ENCODE assay signal across 8 cellular contexts in genomic region chr1:234600418-234601216, GRCh38. TPM values are rescaled to one million over a fixed set of nuclear protein-coding genes. Genes with fewer than 3 reads are reported as not detected.
A peak's percentile ranks its signal among the peaks of the same experiment; 100 is the strongest.
DNase-seq lines count a peak whose midpoint lies in the region; ATAC-seq and TF ChIP-seq lines count a peak whose summit lies in the region.

No MANE protein-coding gene starts in this region.

- CTCF ChIA-PET in activated naive CD4-positive, alpha-beta T cell treated with anti-CD3 and anti-CD28 coated beads for 36 hours (lab: Charles Lee), result interaction anchor here (0.6 to 2.7 kb wide), 14 partner anchors 8 to 493 kb away, joined by 3 to 11 read pairs (median 4); no protein-coding TSS in a partner anchor

- H3K27ac ChIP-seq in KMS-11 (peak overlapping the region; percentile 95), heart right ventricle (peak overlapping the region; percentile 91 to 100 (median 99)), psoas muscle (peak overlapping the region; percentile 99)

- H3K4me2 ChIP-seq in KMS-11, result peak overlapping the region; percentile 92

- peaks cover 45% of the 10 kb centered on the region for H3K79me2 ChIP-seq in KMS-11 (ENCODE audit: insufficient read depth, low read depth)

- no peaks in the 10 kb centered on the region for H3K27me3 ChIP-seq in KMS-11 (ENCODE audit: insufficient read depth, low read depth)
- H3K27me3 ChIP-seq in heart right ventricle, result no peaks in the 10 kb centered on the region
- no peaks in the 10 kb centered on the region for H3K27me3 ChIP-seq in psoas muscle (ENCODE audit: insufficient read depth in 3 of 3, low read length in 2 of 3)

- peaks cover 52% of the 10 kb centered on the region for H3K4me1 Mint-ChIP-seq in activated naive CD4-positive, alpha-beta T cell treated with anti-CD3 and anti-CD28 coated beads for 36 hours (ENCODE audit: low read depth)
- peaks cover 64% of the 10 kb centered on the region for H3K4me1 Mint-ChIP-seq in activated T-cell treated with anti-CD3 and anti-CD28 coated beads, Interleukin-2, amount 50 U/mL, for 72 hours (ENCODE audit: low read depth)

- intact Hi-C loops in activated naive CD4-positive, alpha-beta T cell treated with anti-CD3 and anti-CD28 coated beads for 36 hours (cut with micrococcal nuclease), result loop anchor here (1.0 to 10.0 kb wide), 7 partner anchors 56 to 410 kb away; partner anchors contain the start of gene COA6
- intact Hi-C loops in heart right ventricle (cut with DNase I) (loop anchor here in 8 of 10 donors (2.0 to 10.0 kb wide), 8 partner anchors 66 to 384 kb away; no protein-coding TSS in a partner anchor), psoas muscle (cut with DNase I) (loop anchor here in 1 of 2 donors (10.0 kb wide), 1 partner anchor 374 kb away; no protein-coding TSS in a partner anchor)

- H3K4me1 ChIP-seq in KMS-11 (ENCODE audit: low read depth, poor library complexity, severe bottlenecking), result peaks cover 78% of the 10 kb centered on the region
- peaks cover 3 to 72% (median 54%) of the 10 kb centered on the region in 9 donors for H3K4me1 ChIP-seq in heart right ventricle
- peaks cover 50% of the 10 kb centered on the region for H3K4me1 ChIP-seq in psoas muscle

- WGBS in heart right ventricle, 2 donors, result 6 to 8% methylated on average over 11 of the region's 11 CpGs
- 3 to 6% (median 3%) methylated on average over 11 of the region's 11 CpGs for WGBS in psoas muscle, 3 donors

- H3K27me3 Mint-ChIP-seq in activated naive CD4-positive, alpha-beta T cell treated with anti-CD3 and anti-CD28 coated beads for 36 hours (ENCODE audit: low read depth), result no peaks in the 10 kb centered on the region
- H3K27me3 Mint-ChIP-seq in activated T-cell treated with anti-CD3 and anti-CD28 coated beads, Interleukin-2, amount 50 U/mL, for 72 hours (ENCODE audit: low read depth), result no peaks in the 10 kb centered on the region

- H3K4me3 ChIP-seq in KMS-11 (IDR thresholded peaks at IDR 0.05; ENCODE audit: insufficient read depth, low read depth, low read length) (no peak overlapping the region), heart right ventricle (peak overlapping the region in 9 of 10 donors; percentile 18 to 95 (median 51)), psoas muscle (peak overlapping the region; percentile 67)

- H3K36me3 ChIP-seq in KMS-11 (ENCODE audit: insufficient read depth) (no peaks in the 10 kb centered on the region; the same call in 1 of the 2 replicates), heart right ventricle (peaks cover 0 to 31% (median 4%) of the 10 kb centered on the region in 9 donors), psoas muscle (ENCODE audit: insufficient read depth in 1 of 2, low read depth in 1 of 2) (no peaks in the 10 kb centered on the region)

- H3K36me3 Mint-ChIP-seq in activated naive CD4-positive, alpha-beta T cell treated with anti-CD3 and anti-CD28 coated beads for 36 hours (ENCODE audit: low read depth), result peaks cover 23% of the 10 kb centered on the region
- peaks cover 20 to 31% of the 10 kb centered on the region in 2 donors for H3K36me3 Mint-ChIP-seq in activated T-cell treated with anti-CD3 and anti-CD28 coated beads, Interleukin-2, amount 50 U/mL, for 72 hours (ENCODE audit: insufficient read depth in 2 of 2)

- peak overlapping the region; percentile 12; the same call in 1 of the 2 replicates for H2AFZ ChIP-seq in KMS-11 (ENCODE audit: low read depth)

- H3K4me3 Mint-ChIP-seq in activated naive CD4-positive, alpha-beta T cell treated with anti-CD3 and anti-CD28 coated beads for 36 hours, result peak overlapping the region; percentile 72
- peak overlapping the region; percentile 85 to 97 for H3K4me3 Mint-ChIP-seq in activated T-cell treated with anti-CD3 and anti-CD28 coated beads, Interleukin-2, amount 50 U/mL, for 72 hours

- no peaks in the 10 kb centered on the region for H3K9me3 Mint-ChIP-seq in activated naive CD4-positive, alpha-beta T cell treated with anti-CD3 and anti-CD28 coated beads for 36 hours
- peaks cover 0 to 2% of the 10 kb centered on the region in 2 donors for H3K9me3 Mint-ChIP-seq in activated T-cell treated with anti-CD3 and anti-CD28 coated beads, Interleukin-2, amount 50 U/mL, for 72 hours

- peak overlapping the region; percentile 79 for H3K9ac ChIP-seq in KMS-11

- ATAC-seq in activated T-cell treated with anti-CD3 and anti-CD28 coated beads, Interleukin-2, amount 50 U/mL, for 72 hours (replicated peaks in 1 of 2), result peak; percentile 30 to 42
- ATAC-seq in heart right ventricle, result peak in 3 of 8 donors; percentile 13 to 38 (median 37)
- no peak for ATAC-seq in psoas muscle

- peak overlapping the region; percentile 99 for H3K27ac Mint-ChIP-seq in activated naive CD4-positive, alpha-beta T cell treated with anti-CD3 and anti-CD28 coated beads for 36 hours
- peak overlapping the region; percentile 79 for H3K27ac Mint-ChIP-seq in activated T-cell treated with anti-CD3 and anti-CD28 coated beads, Interleukin-2, amount 50 U/mL, for 72 hours

- H4K20me1 ChIP-seq in KMS-11 (ENCODE audit: insufficient read depth), result peaks cover 13% of the 10 kb centered on the region

- no peak for DNase-seq in activated naive CD4-positive, alpha-beta T cell treated with anti-CD3 and anti-CD28 coated beads for 36 hours
- DNase-seq in activated naive CD4-positive, alpha-beta T cell treated with Interleukin-2 at 50 U/mL for 16 hours, result no peak
- DNase-seq in activated T-cell treated with anti-CD3 and anti-CD28 coated beads, Interleukin-2, amount 50 U/mL, for 72 hours, result peak in 1 of 2 donors; percentile 20
- DNase-seq in heart right ventricle, result peak; percentile 37 to 51
- no peak for DNase-seq in psoas muscle
- DNase-seq in dedifferentiated amniotic fluid mesenchymal stem cell (ENCODE audit: extremely low spot score), result no peak
- DNase-seq in activated gamma-delta T cell treated with Interleukin-2 at 50 U/mL for 16 hours, result no peak

- H3K9me3 ChIP-seq in heart right ventricle (no peaks in the 10 kb centered on the region), psoas muscle (no peaks in the 10 kb centered on the region)

- TF ChIP-seq CTCF in KMS-11 (conservative IDR thresholded peaks at IDR 0.05; ENCODE audit: low read depth, low read length), result no peak
- no peak for TF ChIP-seq CTCF in heart right ventricle (IDR thresholded peaks at IDR 0.05)
- no peak for TF ChIP-seq CTCF in psoas muscle (IDR thresholded peaks at IDR 0.05)

RNA-seq across cellular contexts. Expression of gene IRF2BP2, which starts 9.4 kb away (rescaled TPM):
- 100 to 1,000 TPM in 1 of 2 experiments, 10 to 100 TPM in 1; 99.6 to 107 TPM for total RNA-seq in activated naive CD4-positive, alpha-beta T cell treated with anti-CD3 and anti-CD28 coated beads for 36 hours
- total RNA-seq in activated T-cell treated with anti-CD3 and anti-CD28 coated beads, Interleukin-2, amount 50 U/mL, for 72 hours, result 100 to 1,000 TPM; 238 to 283 TPM
- 100 to 1,000 TPM in 6 of 10 donors, 10 to 100 TPM in 4; 78.2 to 181 (median 104) TPM for total RNA-seq in heart right ventricle
- polyA plus RNA-seq in heart right ventricle, result 10 to 100 TPM; 50.6 to 54.0 TPM
- 100 to 1,000 TPM in 1 of 4 donors, 10 to 100 TPM in 3; 73.4 to 116 (median 87.8) TPM for total RNA-seq in psoas muscle
- polyA plus RNA-seq in psoas muscle, result 10 to 100 TPM; 53.6 to 63.6 (median 56.4) TPM

Comparison
In these comparisons a context has a peak if more than half of its experiments do, and no peak if none do; other contexts are left out.
1. DNase-seq: peak in heart right ventricle (2 of 2); none in activated naive CD4-positive, alpha-beta T cell treated with anti-CD3 and anti-CD28 coated beads for 36 hours (single experiment), activated naive CD4-positive, alpha-beta T cell treated with Interleukin-2 at 50 U/mL for 16 hours (single experiment), psoas muscle (0 of 2), dedifferentiated amniotic fluid mesenchymal stem cell (single experiment) and activated gamma-delta T cell treated with Interleukin-2 at 50 U/mL for 16 hours (single experiment).
2. ATAC-seq: peak in activated T-cell treated with anti-CD3 and anti-CD28 coated beads, Interleukin-2, amount 50 U/mL, for 72 hours (2 of 2); none in psoas muscle (0 of 4).
3. Peak in every context shown above with its lines, with median percentiles within 50 percentile points of each other: H3K27ac ChIP-seq.